In the genomic region with DNA sequence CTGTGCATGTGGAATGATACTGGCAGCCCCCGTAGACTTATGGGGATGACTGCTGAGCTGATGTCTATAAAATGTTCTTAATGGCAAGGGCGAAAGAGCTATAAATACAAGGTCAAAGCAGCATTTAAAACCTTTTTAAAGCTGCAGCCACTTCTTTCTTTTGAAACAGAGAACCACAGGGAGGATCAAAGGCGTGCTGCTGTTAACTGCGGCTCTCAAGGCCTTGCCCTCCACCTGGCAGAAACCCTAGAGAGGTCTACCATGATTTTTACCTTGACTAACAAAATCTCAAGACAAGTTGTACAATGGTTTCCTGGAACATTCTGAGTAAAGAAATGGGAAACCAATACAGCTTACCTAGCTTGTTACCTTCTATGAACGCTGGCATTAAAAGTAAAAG, we compare ENCODE assay signal across 10 cellular contexts.
DNase-seq lines count a peak whose midpoint lies in the region; ATAC-seq, FAIRE-seq and TF ChIP-seq lines count a peak whose summit lies in the region.
"Had no signal": no experiment of that assay in that cellular context is flagged by ENCODE, and none has a peak within 500 bp of the region (broad histone marks: within the 10 kb centered on the region; RNA-seq: fewer than 3 reads in every experiment).

No MANE protein-coding gene starts in this region.

- peak overlapping the region; percentile 71 for H3K27ac Mint-ChIP-seq in osteocyte (ENCODE audit: unreplicated experiment)

- H3K4me1 ChIP-seq in right atrium auricular region, result peaks cover 0 to 79% of the 10 kb centered on the region in 2 donors
- H3K4me1 ChIP-seq in endothelial cell of umbilical vein (ENCODE audit: control insufficient read depth, extremely low read depth, insufficient read depth, low read length), result peaks cover 44% of the 10 kb centered on the region

- peak overlapping the region; percentile 77 to 98 for H3K27ac ChIP-seq in right atrium auricular region
- H3K27ac ChIP-seq in endothelial cell of umbilical vein (ENCODE audit: insufficient read depth, low read depth, low read length), result peak overlapping the region; percentile 62

- ATAC-seq in Right ventricle myocardium superior (ENCODE audit: poor library complexity) (no peak), HG03097 (IDR thresholded peaks at IDR 0.05; ENCODE audit: low FRiP score, unreplicated experiment) (no peak)

- no peaks in the 10 kb centered on the region for H3K9me1 ChIP-seq in endothelial cell of umbilical vein (replicated peaks; ENCODE audit: control insufficient read depth, extremely low read depth, insufficient read depth, low read length)

- H3K27me3 ChIP-seq in right atrium auricular region (no peaks in the 10 kb centered on the region), endothelial cell of umbilical vein (ENCODE audit: control insufficient read depth in 2 of 2, insufficient read depth in 2 of 2, low read length in 2 of 2) (no peaks in the 10 kb centered on the region)

- no peaks in the 10 kb centered on the region for H4K20me1 ChIP-seq in endothelial cell of umbilical vein (replicated peaks; ENCODE audit: control insufficient read depth, extremely low read depth, insufficient read depth, low read length)

- DNase-seq in right atrium auricular region (ENCODE audit: low spot score) (no peak), Right ventricle myocardium superior (no peak), endothelial cell of umbilical vein (ENCODE audit: low read depth, low spot score) (no peak), osteocyte (ENCODE audit: extremely low spot score, unreplicated experiment) (no peak), kidney glomerular epithelial cell (lab: John Stamatoyannopoulos, UW) (no peak), COR-L47 (lab: John Stamatoyannopoulos, UW) (no peak)
- no peak for DNase-seq in effector CD4-positive, alpha-beta T cell
- DNase-seq: NCI-H1436; stimulated activated CD4-positive, alpha-beta T cell treated with anti-CD3 and anti-CD28 coated beads, Interleukin-4, amount 100 ng/mL, for 1 hour had no signal

- CTCF ChIA-PET in endothelial cell of umbilical vein (lab: Charles Lee), result interaction anchor here (1.0 to 3.1 kb wide), 8 partner anchors 10 to 442 kb away, joined by 3 to 34 read pairs (median 4); no protein-coding TSS in a partner anchor

- POLR2A ChIA-PET in endothelial cell of umbilical vein (lab: Charles Lee), result interaction anchor here (1.0 kb wide), 1 partner anchor 12 kb away, joined by 3 read pairs; no protein-coding TSS in a partner anchor

- dilution Hi-C loops in endothelial cell of umbilical vein (cut with MboI; ENCODE audit: extremely low pct_ligation_motif_present, low sequenced_read_pairs), result no loop called here

- TF ChIP-seq CTCF in right atrium auricular region (IDR thresholded peaks at IDR 0.05), result no peak
- TF ChIP-seq CTCF in endothelial cell of umbilical vein (IDR thresholded peaks at IDR 0.05; ENCODE audit: extremely low read depth in 1 of 2, insufficient read depth in 1 of 2, low read depth in 1 of 2, low read length in 2 of 2), result no peak
- TF ChIP-seq CTCF in osteocyte (IDR thresholded peaks at IDR 0.05), result no peak

- no peaks in the 10 kb centered on the region for H3K9me3 ChIP-seq in right atrium auricular region
- no peaks in the 10 kb centered on the region for H3K9me3 ChIP-seq in endothelial cell of umbilical vein (replicated peaks; ENCODE audit: control insufficient read depth, insufficient read depth, low read length)

- H3K36me3 ChIP-seq in right atrium auricular region (peaks cover 44% of the 10 kb centered on the region), endothelial cell of umbilical vein (ENCODE audit: control insufficient read depth in 2 of 2, extremely low read depth in 1 of 2, insufficient read depth in 2 of 2, low read length in 2 of 2) (peaks cover 0 to 3% of the 10 kb centered on the region in 2 experiments)

- no peak for FAIRE-seq in endothelial cell of umbilical vein (lab: Jason Lieb, UNC)

- no peak overlapping the region for H3K9ac ChIP-seq in endothelial cell of umbilical vein (replicated peaks; ENCODE audit: extremely low read depth, insufficient read depth, low read length)

- H2AFZ ChIP-seq in endothelial cell of umbilical vein (ENCODE audit: low read depth, low read length), result no peak overlapping the region

- no peak overlapping the region for H3K4me3 Mint-ChIP-seq in osteocyte (ENCODE audit: unreplicated experiment)

- peak overlapping the region; percentile 62 for H3K4me2 ChIP-seq in endothelial cell of umbilical vein (ENCODE audit: insufficient read depth, low read length)

- intact Hi-C loops in Right ventricle myocardium superior (cut with DNase I), result loop anchor here (5.0 kb wide), 1 partner anchor 35 kb away; no protein-coding TSS in a partner anchor
- intact Hi-C loops in endothelial cell of umbilical vein (cut with micrococcal nuclease), result loop anchor here (2.0 kb wide), 1 partner anchor 33 kb away; no protein-coding TSS in a partner anchor

- H3K9me3 Mint-ChIP-seq in osteocyte (ENCODE audit: unreplicated experiment), result no peaks in the 10 kb centered on the region

- BruUV-seq in endothelial cell of umbilical vein (replicated peaks; lab: Mats Ljungman, UMichigan), result no TSS peak

- no peaks in the 10 kb centered on the region for H3K27me3 Mint-ChIP-seq in osteocyte (ENCODE audit: unreplicated experiment)

- H3K4me3 ChIP-seq in right atrium auricular region, result no peak overlapping the region
- H3K4me3 ChIP-seq in endothelial cell of umbilical vein (replicated peaks in 1 of 3; ENCODE audit: insufficient read depth in 1 of 3, low read depth in 1 of 3, low read length in 3 of 3), result no peak overlapping the region

- peaks cover 58% of the 10 kb centered on the region for H3K79me2 ChIP-seq in endothelial cell of umbilical vein (ENCODE audit: control insufficient read depth, insufficient read depth, low read length)

- peaks cover 19% of the 10 kb centered on the region for H3K36me3 Mint-ChIP-seq in osteocyte (ENCODE audit: unreplicated experiment)

- peaks cover 45% of the 10 kb centered on the region for H3K4me1 Mint-ChIP-seq in osteocyte (ENCODE audit: unreplicated experiment)

- no peak for TF ChIP-seq POLR2A in endothelial cell of umbilical vein (IDR thresholded peaks at IDR 0.05; ENCODE audit: low read depth, low read length)

TF ChIP-seq in endothelial cell of umbilical vein, 7 proteins besides CTCF, POLR2A, EP300 and RAD21:
- TF ChIP-seq GATA2 (IDR thresholded peaks at IDR 0.05; ENCODE audit: insufficient read depth, insufficient read length, low read depth, low read length) (no peak), EZH2 (IDR thresholded peaks at IDR 0.05; ENCODE audit: borderline replicate concordance, low read depth, low read length, severe bottlenecking) (no peak), POLR2AphosphoS5 (IDR thresholded peaks at IDR 0.05; ENCODE audit: insufficient read depth, low read depth, low read length) (no peak), MYC (IDR thresholded peaks at IDR 0.05; ENCODE audit: low read depth, low read length) (no peak), FOS (IDR thresholded peaks at IDR 0.05; ENCODE audit: borderline replicate concordance, insufficient read depth, low read length) (no peak), JUN (IDR thresholded peaks at IDR 0.05; ENCODE audit: borderline replicate concordance, insufficient read depth, insufficient read length, low read depth) (no peak)
- TF ChIP-seq, protein P1, sequence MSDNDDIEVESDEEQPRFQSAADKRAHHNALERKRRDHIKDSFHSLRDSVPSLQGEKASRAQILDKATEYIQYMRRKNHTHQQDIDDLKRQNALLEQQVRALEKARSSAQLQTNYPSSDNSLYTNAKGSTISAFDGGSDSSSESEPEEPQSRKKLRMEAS (IDR thresholded peaks at IDR 0.05; ENCODE audit: insufficient read depth, insufficient read length), result no peak
